ENCODE assay signal across 1 cellular context in genomic region chr1:44416408-44416807, GRCh38.
TF ChIP-seq lines count a peak whose summit lies in the region.

No MANE protein-coding gene starts in this region.

TF ChIP-seq in HepG2, 621 proteins besides CTCF, POLR2A, EP300 and RAD21 (continued from another document):
- TF ChIP-seq TERF1 (CRISPR knock-in tag; IDR thresholded peaks at IDR 0.05) = no peak
- no peak for TF ChIP-seq ZNF737 (CRISPR knock-in tag; IDR thresholded peaks at IDR 0.05; ENCODE audit: borderline replicate concordance)
- TF ChIP-seq EEA1 (CRISPR knock-in tag; IDR thresholded peaks at IDR 0.05; ENCODE audit: borderline replicate concordance) = no peak
- no peak for TF ChIP-seq ZNF343 (CRISPR knock-in tag; IDR thresholded peaks at IDR 0.05)
- no peak for TF ChIP-seq KLF9 (CRISPR knock-in tag; IDR thresholded peaks at IDR 0.05; ENCODE audit: low read depth)
